In genomic region chr14:73014105-73014504, GRCh38 we compare ENCODE assay signal across 9 cellular contexts. TPM values are rescaled to one million over a fixed set of nuclear protein-coding genes. Genes with fewer than 3 reads are reported as not detected.
A peak's percentile ranks its signal among the peaks of the same experiment; 100 is the strongest.
DNase-seq lines count a peak whose midpoint lies in the region; ATAC-seq and TF ChIP-seq lines count a peak whose summit lies in the region.
"Had no signal": no experiment of that assay in that cellular context is flagged by ENCODE, and none has a peak within 500 bp of the region (broad histone marks: within the 10 kb centered on the region; RNA-seq: fewer than 3 reads in every experiment).

No MANE protein-coding gene starts in this region.

- DNase-seq in GM13976 (ENCODE audit: low spot score) (peak; percentile 66), LHCN-M2 (ENCODE audit: low read depth) (peak; percentile 35), fibroblast of villous mesenchyme (ENCODE audit: low read depth) (peak; percentile 42), spleen (no peak), DMS53 (lab: John Stamatoyannopoulos, UW) (no peak), NCI-H2227 treated with DMSO at 0.1 percent for 48 hours (lab: John Stamatoyannopoulos, UW) (no peak), testis (no peak)
- DNase-seq: OCI-M1 had no signal

- H3K9me3 ChIP-seq in spleen (no peaks in the 10 kb centered on the region), testis (no peaks in the 10 kb centered on the region)

- H3K27ac ChIP-seq in spleen (no peak overlapping the region), testis (no peak overlapping the region)

- H3K4me1 ChIP-seq in spleen (peaks cover 0 to 15% (median 3%) of the 10 kb centered on the region in 6 donors), testis (no peaks in the 10 kb centered on the region)

- peak; percentile 62 for ATAC-seq in GM21515 (IDR thresholded peaks at IDR 0.05; ENCODE audit: unreplicated experiment)

- TF ChIP-seq POLR2A in spleen (IDR thresholded peaks at IDR 0.05) (no peak), testis (IDR thresholded peaks at IDR 0.05) (no peak)

- 58 to 90% (median 85%) methylated on average over 2 of the region's 2 CpGs for WGBS in spleen, 5 donors
- WGBS in testis, 2 donors, result 86 to 91% methylated on average over 2 of the region's 2 CpGs

- no peak for TF ChIP-seq CTCF in GM13976 (IDR thresholded peaks at IDR 0.05; ENCODE audit: borderline replicate concordance, control extremely low read depth, extremely low read depth, insufficient read depth, missing control alignments)
- TF ChIP-seq CTCF in fibroblast of villous mesenchyme (IDR thresholded peaks at IDR 0.05; ENCODE audit: insufficient read depth, low read depth, low read length), result no peak
- TF ChIP-seq CTCF in spleen (IDR thresholded peaks at IDR 0.05 in 8 of 11, conservative IDR thresholded peaks at IDR 0.05 in 3 of 11), result no peak
- TF ChIP-seq CTCF in testis (IDR thresholded peaks at IDR 0.05), result no peak

- H3K27me3 ChIP-seq in spleen (replicated peaks in 1 of 7) (no peaks in the 10 kb centered on the region), testis (no peaks in the 10 kb centered on the region)

- intact Hi-C loops in spleen (cut with DNase I; ENCODE audit: low total_unique reads), result no loop called here
- intact Hi-C loops in testis (cut with DNase I; ENCODE audit: low total_unique reads), result no loop called here

- in situ Hi-C loops in GM13976 (cut with MboI; ENCODE audit: low sequenced_read_pairs, unreplicated experiment), result no loop called here

- H3K4me3 ChIP-seq in fibroblast of villous mesenchyme (ENCODE audit: low read depth, low read length) (no peak overlapping the region), spleen (no peak overlapping the region), testis (no peak overlapping the region)

- H3K36me3 ChIP-seq in spleen (peaks cover 0 to 96% (median 6%) of the 10 kb centered on the region in 6 donors), testis (ENCODE audit: low read depth, missing control alignments) (no peaks in the 10 kb centered on the region)

RNA-seq across cellular contexts. Expression of gene ZFYVE1, which starts 12.8 kb away (rescaled TPM):
- total RNA-seq in LHCN-M2 (2014; rRNA removed) (14.6 and 16.3 TPM in 2 replicates), fibroblast of villous mesenchyme (20.3 and 21.6 TPM in 2 replicates), spleen (10 to 100 TPM; 17.9 to 23.3 (median 20.4) TPM), testis (10 to 100 TPM; 30.6 to 39.6 TPM)
- polyA plus RNA-seq in LHCN-M2 (2012), result 17.1 TPM
- polyA plus RNA-seq in spleen (1 to 10 TPM; 2.8 to 5.5 (median 3.1) TPM), testis (ENCODE audit: insufficient read depth, low read depth, low replicate concordance) (29.0 TPM)

RNA-seq across cellular contexts. Expression of gene RBM25, which starts 44.2 kb away (rescaled TPM):
- 37.7 and 45.3 TPM in 2 replicates for total RNA-seq in LHCN-M2 (2014; rRNA removed)
- 26.1 TPM for polyA plus RNA-seq in LHCN-M2 (2012)
- total RNA-seq in fibroblast of villous mesenchyme, result 33.8 and 44.0 TPM in 2 replicates
- total RNA-seq in spleen, result 100 to 1,000 TPM in 1 of 7 donors, 10 to 100 TPM in 6; 74.8 to 108 (median 92.8) TPM
- 10 to 100 TPM; 28.1 to 55.3 (median 40.4) TPM for polyA plus RNA-seq in spleen
- 100 to 1,000 TPM; 113 to 132 TPM for total RNA-seq in testis
- 30.6 TPM for polyA plus RNA-seq in testis (ENCODE audit: insufficient read depth, low read depth, low replicate concordance)

Comparison
In these comparisons a context has a peak if more than half of its experiments do, and no peak if none do; other contexts are left out.
1. DNase-seq: peak in GM13976 (single experiment), LHCN-M2 (single experiment) and fibroblast of villous mesenchyme (single experiment); none in spleen (single experiment), DMS53 (single experiment), NCI-H2227 treated with DMSO at 0.1 percent for 48 hours (single experiment) and testis (single experiment).